7 cellular contexts compared by ENCODE assay signal in genomic region chr10:95814011-95814727, GRCh38. TPM values are rescaled to one million over a fixed set of nuclear protein-coding genes. Genes with fewer than 3 reads are reported as not detected.
A peak's percentile ranks its signal among the peaks of the same experiment; 100 is the strongest.
DNase-seq lines count a peak whose midpoint lies in the region; ATAC-seq and TF ChIP-seq lines count a peak whose summit lies in the region.

No MANE protein-coding gene starts in this region.

- H3K27ac ChIP-seq in breast epithelium (peak overlapping the region; percentile 41 to 77), thyroid gland (peak overlapping the region; percentile 63 to 85 (median 84))

- intact Hi-C loops in breast epithelium (cut with DNase I; ENCODE audit: low total_unique reads), result no loop called here
- intact Hi-C loops in thyroid gland (cut with DNase I), result no loop called here

- no peaks in the 10 kb centered on the region for H3K36me3 ChIP-seq in breast epithelium
- H3K36me3 ChIP-seq in thyroid gland, result no peaks in the 10 kb centered on the region

- WGBS in thyroid gland, 2 donors, result 31 to 39% methylated on average over 7 of the region's 7 CpGs

- no peak for ATAC-seq in GM21717 (IDR thresholded peaks at IDR 0.05; ENCODE audit: unreplicated experiment)

- DNase-seq in HS-5 (ENCODE audit: low read depth) (peak; percentile 47), breast epithelium (ENCODE audit: low spot score in 2 of 2) (no peak), kidney glomerular epithelial cell (lab: John Stamatoyannopoulos, UW) (peak; percentile 18), thyroid gland (peak; percentile 76 to 80), globus pallidus (ENCODE audit: low spot score) (no peak), cerebellum (ENCODE audit: low spot score) (no peak)

- H3K4me1 ChIP-seq in breast epithelium, result peaks cover 0 to 2% of the 10 kb centered on the region in 2 donors
- peaks cover 24 to 41% of the 10 kb centered on the region in 2 donors for H3K4me1 ChIP-seq in thyroid gland

- H3K9me3 ChIP-seq in breast epithelium (no peaks in the 10 kb centered on the region), thyroid gland (no peaks in the 10 kb centered on the region)

- TF ChIP-seq POLR2A in breast epithelium (IDR thresholded peaks at IDR 0.05), result no peak
- TF ChIP-seq POLR2A in thyroid gland (IDR thresholded peaks at IDR 0.05), result peak in 1 of 2 donors; percentile 5

- TF ChIP-seq CTCF in breast epithelium (IDR thresholded peaks at IDR 0.05) (no peak), thyroid gland (IDR thresholded peaks at IDR 0.05) (no peak)

- H3K27me3 ChIP-seq in breast epithelium (no peaks in the 10 kb centered on the region), thyroid gland (no peaks in the 10 kb centered on the region)

- H3K4me3 ChIP-seq in breast epithelium, result peak overlapping the region in 1 of 3 donors; percentile 15
- H3K4me3 ChIP-seq in thyroid gland (replicated peaks in 1 of 3), result no peak overlapping the region

RNA-seq across cellular contexts. Expression of gene ENTPD1, which starts 58.2 kb away (rescaled TPM):
- total RNA-seq in breast epithelium, result 10 to 100 TPM; 17.4 to 26.9 (median 18.4) TPM
- total RNA-seq in thyroid gland, result 10 to 100 TPM in 3 of 4 donors, 1 to 10 TPM in 1; 7.2 to 19.3 (median 13.4) TPM
- 12.2 TPM for total RNA-seq in cerebellum

Comparison
In these comparisons a context has a peak if more than half of its experiments do, and no peak if none do; other contexts are left out.
1. DNase-seq: peak in HS-5 (single experiment), kidney glomerular epithelial cell (single experiment) and thyroid gland (2 of 2); none in breast epithelium (0 of 2), globus pallidus (single experiment) and cerebellum (single experiment).